In genomic region chr1:151292207-151293030, GRCh38 we compare ENCODE assay signal across 1 cellular context.
TF ChIP-seq lines count a peak whose summit lies in the region.

No MANE protein-coding gene starts in this region.

TF ChIP-seq in GM23338, 12 proteins besides CTCF, POLR2A, EP300 and RAD21:
- TF ChIP-seq POLR2AphosphoS5 (IDR thresholded peaks at IDR 0.05; ENCODE audit: low read depth), result peak; percentile 46
- TF ChIP-seq, protein P1, sequence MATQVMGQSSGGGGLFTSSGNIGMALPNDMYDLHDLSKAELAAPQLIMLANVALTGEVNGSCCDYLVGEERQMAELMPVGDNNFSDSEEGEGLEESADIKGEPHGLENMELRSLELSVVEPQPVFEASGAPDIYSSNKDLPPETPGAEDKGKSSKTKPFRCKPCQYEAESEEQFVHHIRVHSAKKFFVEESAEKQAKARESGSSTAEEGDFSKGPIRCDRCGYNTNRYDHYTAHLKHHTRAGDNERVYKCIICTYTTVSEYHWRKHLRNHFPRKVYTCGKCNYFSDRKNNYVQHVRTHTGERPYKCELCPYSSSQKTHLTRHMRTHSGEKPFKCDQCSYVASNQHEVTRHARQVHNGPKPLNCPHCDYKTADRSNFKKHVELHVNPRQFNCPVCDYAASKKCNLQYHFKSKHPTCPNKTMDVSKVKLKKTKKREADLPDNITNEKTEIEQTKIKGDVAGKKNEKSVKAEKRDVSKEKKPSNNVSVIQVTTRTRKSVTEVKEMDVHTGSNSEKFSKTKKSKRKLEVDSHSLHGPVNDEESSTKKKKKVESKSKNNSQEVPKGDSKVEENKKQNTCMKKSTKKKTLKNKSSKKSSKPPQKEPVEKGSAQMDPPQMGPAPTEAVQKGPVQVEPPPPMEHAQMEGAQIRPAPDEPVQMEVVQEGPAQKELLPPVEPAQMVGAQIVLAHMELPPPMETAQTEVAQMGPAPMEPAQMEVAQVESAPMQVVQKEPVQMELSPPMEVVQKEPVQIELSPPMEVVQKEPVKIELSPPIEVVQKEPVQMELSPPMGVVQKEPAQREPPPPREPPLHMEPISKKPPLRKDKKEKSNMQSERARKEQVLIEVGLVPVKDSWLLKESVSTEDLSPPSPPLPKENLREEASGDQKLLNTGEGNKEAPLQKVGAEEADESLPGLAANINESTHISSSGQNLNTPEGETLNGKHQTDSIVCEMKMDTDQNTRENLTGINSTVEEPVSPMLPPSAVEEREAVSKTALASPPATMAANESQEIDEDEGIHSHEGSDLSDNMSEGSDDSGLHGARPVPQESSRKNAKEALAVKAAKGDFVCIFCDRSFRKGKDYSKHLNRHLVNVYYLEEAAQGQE (IDR thresholded peaks at IDR 0.05; ENCODE audit: unreplicated experiment), result no peak
